Comparison of ENCODE assay signal across 1 cellular context in genomic region chr13:20160346-20161274, GRCh38.
TF ChIP-seq lines count a peak whose summit lies in the region.

GJA3 (minus strand) TSS chr13:20161052; CDS start chr13:20143288, 17,764 bp downstream.

TF ChIP-seq in H1, 55 proteins besides CTCF, POLR2A, EP300 and RAD21 (continued from another document):
- TF ChIP-seq TEAD4 (IDR thresholded peaks at IDR 0.05; ENCODE audit: low read depth, low read length) (no peak), RXRA (IDR thresholded peaks at IDR 0.05; ENCODE audit: insufficient read depth, low read depth, low read length) (no peak), NRF1 (IDR thresholded peaks at IDR 0.05; ENCODE audit: low read depth, low read length) (no peak), SIRT6 (IDR thresholded peaks at IDR 0.05; ENCODE audit: low read length) (no peak), FOSL1 (IDR thresholded peaks at IDR 0.05; ENCODE audit: insufficient read depth, low read depth, low read length) (no peak), CHD2 (IDR thresholded peaks at IDR 0.05; ENCODE audit: low read length) (no peak), EZH2 (IDR thresholded peaks at IDR 0.05; ENCODE audit: low read depth, low read length, severe bottlenecking) (peak; percentile 38), CTBP2 (IDR thresholded peaks at IDR 0.05; ENCODE audit: borderline replicate concordance, insufficient read depth, insufficient read length, low read length) (no peak), E2F6 (IDR thresholded peaks at IDR 0.05) (no peak), BACH1 (IDR thresholded peaks at IDR 0.05; ENCODE audit: low read length) (no peak), CREB1 (IDR thresholded peaks at IDR 0.05) (no peak), CEBPB (IDR thresholded peaks at IDR 0.05; ENCODE audit: low read depth, low read length) (no peak), ASH2L (IDR thresholded peaks at IDR 0.05; ENCODE audit: low read length) (peak; percentile 27), SIN3A (conservative IDR thresholded peaks at IDR 0.05 in 1 of 2, IDR thresholded peaks at IDR 0.05 in 1 of 2; ENCODE audit: low read depth in 1 of 2, low read length in 2 of 2) (0 out of 4 replicates have a peak, but pooled peaks of 1 of the 2 experiments have one; percentile 45), POU5F1 (IDR thresholded peaks at IDR 0.05; ENCODE audit: low read depth, low read length) (no peak), CBX5 (IDR thresholded peaks at IDR 0.05; ENCODE audit: low read depth, low read length) (no peak), KDM4A (IDR thresholded peaks at IDR 0.05; ENCODE audit: low read depth, low read length, severe bottlenecking) (peak; percentile 83), RBBP5 (IDR thresholded peaks at IDR 0.05; ENCODE audit: borderline replicate concordance, low read depth, low read length) (no peak), TBP (IDR thresholded peaks at IDR 0.05; ENCODE audit: low read depth, low read length) (no peak), ATF3 (IDR thresholded peaks at IDR 0.05; ENCODE audit: insufficient read depth, low read depth, low read length) (no peak), RNF2 (IDR thresholded peaks at IDR 0.05; ENCODE audit: borderline replicate concordance, low read depth, low read length, missing control alignments, poor library complexity, severe bottlenecking) (no peak), USF2 (IDR thresholded peaks at IDR 0.05; ENCODE audit: low read length) (no peak), GABPA (IDR thresholded peaks at IDR 0.05; ENCODE audit: borderline replicate concordance, insufficient read depth, low read length) (no peak), JUND (IDR thresholded peaks at IDR 0.05; ENCODE audit: low read length) (no peak), JUN (IDR thresholded peaks at IDR 0.05; ENCODE audit: low read depth, low read length) (no peak), HDAC6 (IDR thresholded peaks at IDR 0.05; ENCODE audit: low read depth, low read length) (no peak), YY1 (IDR thresholded peaks at IDR 0.05; ENCODE audit: low read depth, low read length) (no peak)
- TF ChIP-seq, protein P1, sequence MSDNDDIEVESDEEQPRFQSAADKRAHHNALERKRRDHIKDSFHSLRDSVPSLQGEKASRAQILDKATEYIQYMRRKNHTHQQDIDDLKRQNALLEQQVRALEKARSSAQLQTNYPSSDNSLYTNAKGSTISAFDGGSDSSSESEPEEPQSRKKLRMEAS (IDR thresholded peaks at IDR 0.05), result peak; percentile 14
- TF ChIP-seq, protein P2, sequence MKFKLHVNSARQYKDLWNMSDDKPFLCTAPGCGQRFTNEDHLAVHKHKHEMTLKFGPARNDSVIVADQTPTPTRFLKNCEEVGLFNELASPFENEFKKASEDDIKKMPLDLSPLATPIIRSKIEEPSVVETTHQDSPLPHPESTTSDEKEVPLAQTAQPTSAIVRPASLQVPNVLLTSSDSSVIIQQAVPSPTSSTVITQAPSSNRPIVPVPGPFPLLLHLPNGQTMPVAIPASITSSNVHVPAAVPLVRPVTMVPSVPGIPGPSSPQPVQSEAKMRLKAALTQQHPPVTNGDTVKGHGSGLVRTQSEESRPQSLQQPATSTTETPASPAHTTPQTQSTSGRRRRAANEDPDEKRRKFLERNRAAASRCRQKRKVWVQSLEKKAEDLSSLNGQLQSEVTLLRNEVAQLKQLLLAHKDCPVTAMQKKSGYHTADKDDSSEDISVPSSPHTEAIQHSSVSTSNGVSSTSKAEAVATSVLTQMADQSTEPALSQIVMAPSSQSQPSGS (IDR thresholded peaks at IDR 0.05; ENCODE audit: low read length), result no peak
TF ChIP-seq in H1: peak in this region for 8.
